ENCODE assay signal across 8 cellular contexts in genomic region chr3:151283907-151284461, GRCh38. TPM values are rescaled to one million over a fixed set of nuclear protein-coding genes. Genes with fewer than 3 reads are reported as not detected.
DNase-seq lines count a peak whose midpoint lies in the region; ATAC-seq and TF ChIP-seq lines count a peak whose summit lies in the region.

No MANE protein-coding gene starts in this region.

- POLR2A ChIA-PET in RWPE1 (lab: Yijun Ruan, JAX; ENCODE audit: low non-redundant PET) = no interaction called here

- DNase-seq in Jurkat, Clone E6-1 (ENCODE audit: low read depth, low spot score) = peak; percentile 63
- DNase-seq in adipocyte (ENCODE audit: low read depth) (peak; percentile 18), left kidney (ENCODE audit: low read depth, low spot score) (peak; percentile 73), NCI-H2196 treated with DMSO at 0.1 percent for 48 hours (lab: John Stamatoyannopoulos, UW; ENCODE audit: unreplicated experiment) (no peak), RWPE1 (ENCODE audit: low spot score) (no peak), NCI-H774 (lab: John Stamatoyannopoulos, UW) (no peak)

- H3K9ac ChIP-seq in adipocyte (ENCODE audit: low read length) = peak overlapping the region; percentile 22

- no peak overlapping the region for H3K4me3 ChIP-seq in ACC112 (ENCODE audit: low read depth, low read length)
- no peak overlapping the region for H3K4me3 ChIP-seq in Jurkat, Clone E6-1 (ENCODE audit: low read length)
- no peak overlapping the region for H3K4me3 ChIP-seq in adipocyte (ENCODE audit: low read length)

- ATAC-seq in GM21515 (IDR thresholded peaks at IDR 0.05; ENCODE audit: unreplicated experiment) = no peak

- H3K9me3 ChIP-seq in adipocyte (ENCODE audit: control insufficient read depth, low read length) = no peaks in the 10 kb centered on the region

- peak overlapping the region; percentile 69 for H3K27ac ChIP-seq in ACC112 (ENCODE audit: low read depth, low read length)
- no peak overlapping the region for H3K27ac ChIP-seq in RWPE1

- no peaks in the 10 kb centered on the region for H3K36me3 ChIP-seq in ACC112 (ENCODE audit: insufficient read depth, low read length)
- no peaks in the 10 kb centered on the region for H3K36me3 ChIP-seq in adipocyte (ENCODE audit: control insufficient read depth, insufficient read depth, low read length, severe bottlenecking)

- no peaks in the 10 kb centered on the region for H3K79me2 ChIP-seq in ACC112 (ENCODE audit: control insufficient read depth, insufficient read depth, low read length, unreplicated experiment)

- H3K4me1 ChIP-seq in ACC112 (ENCODE audit: control insufficient read depth, insufficient read depth, low read length, unreplicated experiment) (peaks cover 20% of the 10 kb centered on the region), adipocyte (ENCODE audit: control insufficient read depth, insufficient read depth, low read length) (peaks cover 16% of the 10 kb centered on the region)

- H3K27me3 ChIP-seq in ACC112 (ENCODE audit: insufficient read depth, low read length) (no peaks in the 10 kb centered on the region), adipocyte (replicated peaks; ENCODE audit: control insufficient read depth, insufficient read depth, low read length) (no peaks in the 10 kb centered on the region)

- CTCF ChIA-PET in RWPE1 (lab: Yijun Ruan, JAX) = interaction anchor here (0.7 to 1.0 kb wide), 2 partner anchors 128 to 494 kb away, joined by 4 to 5 read pairs; no protein-coding TSS in a partner anchor

- TF ChIP-seq CTCF in RWPE1 (conservative IDR thresholded peaks at IDR 0.05; ENCODE audit: low read depth) = no peak

- peak overlapping the region; percentile 86 for H2AFZ ChIP-seq in ACC112 (ENCODE audit: low read length, unreplicated experiment)

RNA-seq across cellular contexts. Expression of gene P2RY14, which starts 5.6 kb away (rescaled TPM):
- polyA plus RNA-seq in Jurkat, Clone E6-1 (2012; ENCODE audit: insufficient read depth, insufficient read length) = not detected

RNA-seq across cellular contexts. Expression of gene GPR87, which starts 32.6 kb away (rescaled TPM):
- not detected for polyA plus RNA-seq in Jurkat, Clone E6-1 (2012; ENCODE audit: insufficient read depth, insufficient read length)

RNA-seq across cellular contexts. Expression of gene P2RY13, which starts 45.4 kb away (rescaled TPM):
- not detected for polyA plus RNA-seq in Jurkat, Clone E6-1 (2012; ENCODE audit: insufficient read depth, insufficient read length)

Comparison
In these comparisons a context has a peak if more than half of its experiments do, and no peak if none do; other contexts are left out.
1. DNase-seq: peak in Jurkat, Clone E6-1 (single experiment), adipocyte (single experiment) and left kidney (single experiment); none in NCI-H2196 treated with DMSO at 0.1 percent for 48 hours (single experiment), RWPE1 (single experiment) and NCI-H774 (single experiment).